Comparison of ENCODE assay signal across 8 cellular contexts in genomic region chr6:166999845-167000253, GRCh38.
A peak's percentile ranks its signal among the peaks of the same experiment; 100 is the strongest.
DNase-seq lines count a peak whose midpoint lies in the region; ATAC-seq and TF ChIP-seq lines count a peak whose summit lies in the region.

No MANE protein-coding gene starts in this region.

- peak overlapping the region; percentile 96 for H3K9ac ChIP-seq in DND-41 (ENCODE audit: low read depth, low read length)
- H3K9ac ChIP-seq in MM.1S (ENCODE audit: low read length) = peak overlapping the region; percentile 69

- H3K27ac ChIP-seq in DND-41 (ENCODE audit: low read length) = peak overlapping the region; percentile 85
- H3K27ac ChIP-seq in MM.1S (ENCODE audit: low read length) = no peak overlapping the region; the same call in 1 of the 2 replicates
- peak overlapping the region; percentile 59 to 75 for H3K27ac ChIP-seq in coronary artery
- H3K27ac ChIP-seq in muscle layer of duodenum (ENCODE audit: low read length) = peak overlapping the region; percentile 40

- TF ChIP-seq CTCF in DND-41 (IDR thresholded peaks at IDR 0.05; ENCODE audit: borderline replicate concordance, extremely low read depth, low read length, poor library complexity, severe bottlenecking) (no peak), MM.1S (IDR thresholded peaks at IDR 0.05; ENCODE audit: low read length) (no peak), coronary artery (IDR thresholded peaks at IDR 0.05) (no peak)

- peaks cover 54% of the 10 kb centered on the region for H3K36me3 ChIP-seq in DND-41 (ENCODE audit: insufficient read depth, low read length)
- no peaks in the 10 kb centered on the region for H3K36me3 ChIP-seq in MM.1S (replicated peaks; ENCODE audit: insufficient read depth, low read length)
- H3K36me3 ChIP-seq in muscle layer of duodenum (ENCODE audit: control insufficient read depth in 1 of 2, insufficient read depth in 2 of 2, low read length in 2 of 2) = peaks cover 0 to 5% of the 10 kb centered on the region in 2 donors

- no peaks in the 10 kb centered on the region for H3K9me2 ChIP-seq in MM.1S (replicated peaks; ENCODE audit: insufficient read depth, low read length)

- peak overlapping the region; percentile 73 for H2AFZ ChIP-seq in DND-41 (ENCODE audit: low read depth, low read length)
- peak overlapping the region; percentile 69 for H2AFZ ChIP-seq in MM.1S (ENCODE audit: low read length)

- ATAC-seq in DND-41 (ENCODE audit: insufficient read depth, low read depth) = no peak
- no peak for ATAC-seq in GM21529 (IDR thresholded peaks at IDR 0.05; ENCODE audit: unreplicated experiment)

- H3K27me3 ChIP-seq in DND-41 (ENCODE audit: insufficient read depth, low read length, poor library complexity) (no peaks in the 10 kb centered on the region), MM.1S (replicated peaks; ENCODE audit: insufficient read depth, low read length) (no peaks in the 10 kb centered on the region), muscle layer of duodenum (ENCODE audit: low read depth, low read length) (no peaks in the 10 kb centered on the region)

- H3K9me3 ChIP-seq in DND-41 (ENCODE audit: insufficient read depth, low read length, severe bottlenecking) = no peaks in the 10 kb centered on the region
- H3K9me3 ChIP-seq in MM.1S (replicated peaks; ENCODE audit: insufficient read depth, low read length) = no peaks in the 10 kb centered on the region
- H3K9me3 ChIP-seq in muscle layer of duodenum (ENCODE audit: control insufficient read depth in 1 of 2, low read length in 2 of 2) = no peaks in the 10 kb centered on the region

- peaks cover 31% of the 10 kb centered on the region; the same call in 1 of the 2 replicates for H4K20me1 ChIP-seq in DND-41 (ENCODE audit: insufficient read depth, low read length)
- H4K20me1 ChIP-seq in MM.1S (ENCODE audit: insufficient read depth, low read length) = no peaks in the 10 kb centered on the region

- H3K4me1 ChIP-seq in DND-41 (ENCODE audit: insufficient read depth, low read length) = peaks cover 44% of the 10 kb centered on the region
- peaks cover 18% of the 10 kb centered on the region; the same call in 1 of the 2 replicates for H3K4me1 ChIP-seq in MM.1S (ENCODE audit: low read length)
- peaks cover 6 to 25% of the 10 kb centered on the region in 2 donors for H3K4me1 ChIP-seq in muscle layer of duodenum (ENCODE audit: control insufficient read depth in 1 of 2, insufficient read depth in 2 of 2, low read length in 2 of 2)

- H3K4me2 ChIP-seq in DND-41 (ENCODE audit: insufficient read depth, low read length) (peak overlapping the region; percentile 79), MM.1S (ENCODE audit: low read depth, low read length) (peak overlapping the region; percentile 69; the same call in 1 of the 2 replicates)

- DNase-seq in DND-41 (no peak), MM.1S (no peak), coronary artery (ENCODE audit: low spot score) (no peak), NCI-H1694 treated with DMSO at 0.1 percent for 48 hours (lab: John Stamatoyannopoulos, UW) (no peak), NCI-H510A treated with DMSO at 0.1 percent for 48 hours (lab: John Stamatoyannopoulos, UW) (no peak), hippocampal formation (lab: John Stamatoyannopoulos, UW) (no peak)

- H3K79me2 ChIP-seq in DND-41 (ENCODE audit: insufficient read depth, low read length) (peaks cover 93% of the 10 kb centered on the region), MM.1S (ENCODE audit: low read length) (peaks cover 49% of the 10 kb centered on the region)

- H3K4me3 ChIP-seq in DND-41 (ENCODE audit: low read depth in 1 of 2, low read length in 2 of 2) (peak overlapping the region; percentile 78 to 97), MM.1S (ENCODE audit: low read length) (peak overlapping the region; percentile 76), coronary artery (peak overlapping the region; percentile 99), muscle layer of duodenum (ENCODE audit: low read depth in 1 of 2, low read length in 2 of 2) (peak overlapping the region; percentile 56 to 100)

- no peaks in the 10 kb centered on the region for H3F3A ChIP-seq in MM.1S (ENCODE audit: insufficient read depth, low read length)
